ENCODE assay signal across 21 cellular contexts in genomic region chr11:35853871-35854270, GRCh38.
"Had no signal": no experiment of that assay in that cellular context is flagged by ENCODE, and none has a peak within 500 bp of the region (broad histone marks: within the 10 kb centered on the region; RNA-seq: fewer than 3 reads in every experiment).

No MANE protein-coding gene starts in this region.

- H3K4me1 Mint-ChIP-seq: activated B cell treated with CpG ODN at 0.5 μM for 24 hours; immature natural killer cell; natural killer cell; stimulated activated effector memory CD8-positive, alpha-beta T cell treated with anti-CD3 and anti-CD28 coated beads, Interleukin-12 subunit alpha, Interleukin-12 subunit beta, amount 100 ng/mL, for 72 hours had no signal

- DNase-seq: activated B cell treated with CpG ODN at 0.5 μM for 24 hours; activated CD4-positive, alpha-beta memory T cell treated with anti-CD3 and anti-CD28 coated beads for 36 hours; activated CD4-positive, alpha-beta T cell treated with anti-CD3 and anti-CD28 coated beads for 4 hours; activated naive CD4-positive, alpha-beta T cell treated with anti-CD3 and anti-CD28 coated beads for 36 hours; activated T-cell treated with anti-CD3 and anti-CD28 coated beads, Interleukin-2, amount 50 U/mL, for 24 hours; brain microvascular endothelial cell; central memory CD4-positive, alpha-beta T cell; effector CD4-positive, alpha-beta T cell; gastrocnemius medialis; heart right ventricle; immature natural killer cell; mesenchymal stem cell; natural killer cell; stimulated activated CD4-positive, alpha-beta T cell treated with anti-CD3 and anti-CD28 coated beads, Interleukin-4, amount 100 ng/mL, for 24 hours; stomach had no signal

- H3K4me2 ChIP-seq: smooth muscle cell had no signal

- H3K36me3 ChIP-seq: brain microvascular endothelial cell, gastrocnemius medialis, heart right ventricle, stomach, thoracic aorta had no signal

- H3K36me3 Mint-ChIP-seq: activated CD4-positive, alpha-beta memory T cell treated with anti-CD3 and anti-CD28 coated beads for 36 hours; immature natural killer cell; natural killer cell; stimulated activated effector memory CD8-positive, alpha-beta T cell treated with anti-CD3 and anti-CD28 coated beads, Interleukin-12 subunit alpha, Interleukin-12 subunit beta, amount 100 ng/mL, for 72 hours had no signal

- H3K27me3 ChIP-seq: brain microvascular endothelial cell, gastrocnemius medialis, heart right ventricle, stomach had no signal

- H3K27me3 Mint-ChIP-seq: activated CD4-positive, alpha-beta memory T cell treated with anti-CD3 and anti-CD28 coated beads for 36 hours had no signal

- H3K9ac ChIP-seq: parathyroid adenoma had no signal

- H3K27ac Mint-ChIP-seq: activated B cell treated with CpG ODN at 0.5 μM for 24 hours; activated CD4-positive, alpha-beta memory T cell treated with anti-CD3 and anti-CD28 coated beads for 36 hours; activated naive CD4-positive, alpha-beta T cell treated with anti-CD3 and anti-CD28 coated beads for 36 hours; activated T-cell treated with anti-CD3 and anti-CD28 coated beads, Interleukin-2, amount 50 U/mL, for 24 hours; activated T-helper 2 cell treated with anti-CD3 and anti-CD28 coated beads, Interferon-gamma antibody, Interleukin-2, Interleukin-4, amounts not matched to agents 10 μg/mL and 5 μg/mL and 100 μg/mL, durations not matched to agents 14 hours and 24 hours and 36 hours; immature natural killer cell; natural killer cell; stimulated activated effector memory CD8-positive, alpha-beta T cell treated with anti-CD3 and anti-CD28 coated beads, Interleukin-12 subunit alpha, Interleukin-12 subunit beta, amount 100 ng/mL, for 72 hours; T-helper 2 cell treated with Interferon-gamma antibody and Interleukin-4, amounts not matched to agents 5 μg/mL and 100 μg/mL, for 36 hours had no signal

- H3K79me2 ChIP-seq: parathyroid adenoma had no signal

- H3K9me3 ChIP-seq: gastrocnemius medialis, heart right ventricle, stomach, thoracic aorta had no signal

- H3K4me1 ChIP-seq: gastrocnemius medialis, parathyroid adenoma, stomach had no signal

- H3K27ac ChIP-seq: brain microvascular endothelial cell, gastrocnemius medialis, heart right ventricle, parathyroid adenoma, stomach, thoracic aorta had no signal

- H3K4me3 Mint-ChIP-seq: activated B cell treated with CpG ODN at 0.5 μM for 24 hours; activated CD4-positive, alpha-beta memory T cell treated with anti-CD3 and anti-CD28 coated beads for 36 hours; activated naive CD4-positive, alpha-beta T cell treated with anti-CD3 and anti-CD28 coated beads for 36 hours; activated T-cell treated with anti-CD3 and anti-CD28 coated beads, Interleukin-2, amount 50 U/mL, for 24 hours; immature natural killer cell; natural killer cell; stimulated activated effector memory CD8-positive, alpha-beta T cell treated with anti-CD3 and anti-CD28 coated beads, Interleukin-12 subunit alpha, Interleukin-12 subunit beta, amount 100 ng/mL, for 72 hours; T-helper 2 cell treated with Interferon-gamma antibody and Interleukin-4, amounts not matched to agents 5 μg/mL and 100 μg/mL, for 36 hours had no signal

- H3K4me3 ChIP-seq: gastrocnemius medialis, heart right ventricle, smooth muscle cell, stomach, thoracic aorta had no signal

- H3K9me3 Mint-ChIP-seq: activated B cell treated with CpG ODN at 0.5 μM for 24 hours; activated CD4-positive, alpha-beta memory T cell treated with anti-CD3 and anti-CD28 coated beads for 36 hours; activated naive CD4-positive, alpha-beta T cell treated with anti-CD3 and anti-CD28 coated beads for 36 hours; activated T-cell treated with anti-CD3 and anti-CD28 coated beads, Interleukin-2, amount 50 U/mL, for 24 hours; activated T-helper 2 cell treated with anti-CD3 and anti-CD28 coated beads, Interferon-gamma antibody, Interleukin-2, Interleukin-4, amounts not matched to agents 10 μg/mL and 5 μg/mL and 100 μg/mL, durations not matched to agents 14 hours and 24 hours and 36 hours; immature natural killer cell; natural killer cell; stimulated activated effector memory CD8-positive, alpha-beta T cell treated with anti-CD3 and anti-CD28 coated beads, Interleukin-12 subunit alpha, Interleukin-12 subunit beta, amount 100 ng/mL, for 72 hours; T-helper 2 cell treated with Interferon-gamma antibody and Interleukin-4, amounts not matched to agents 5 μg/mL and 100 μg/mL, for 36 hours had no signal

- H2AFZ ChIP-seq: parathyroid adenoma had no signal
